In the genomic region with DNA sequence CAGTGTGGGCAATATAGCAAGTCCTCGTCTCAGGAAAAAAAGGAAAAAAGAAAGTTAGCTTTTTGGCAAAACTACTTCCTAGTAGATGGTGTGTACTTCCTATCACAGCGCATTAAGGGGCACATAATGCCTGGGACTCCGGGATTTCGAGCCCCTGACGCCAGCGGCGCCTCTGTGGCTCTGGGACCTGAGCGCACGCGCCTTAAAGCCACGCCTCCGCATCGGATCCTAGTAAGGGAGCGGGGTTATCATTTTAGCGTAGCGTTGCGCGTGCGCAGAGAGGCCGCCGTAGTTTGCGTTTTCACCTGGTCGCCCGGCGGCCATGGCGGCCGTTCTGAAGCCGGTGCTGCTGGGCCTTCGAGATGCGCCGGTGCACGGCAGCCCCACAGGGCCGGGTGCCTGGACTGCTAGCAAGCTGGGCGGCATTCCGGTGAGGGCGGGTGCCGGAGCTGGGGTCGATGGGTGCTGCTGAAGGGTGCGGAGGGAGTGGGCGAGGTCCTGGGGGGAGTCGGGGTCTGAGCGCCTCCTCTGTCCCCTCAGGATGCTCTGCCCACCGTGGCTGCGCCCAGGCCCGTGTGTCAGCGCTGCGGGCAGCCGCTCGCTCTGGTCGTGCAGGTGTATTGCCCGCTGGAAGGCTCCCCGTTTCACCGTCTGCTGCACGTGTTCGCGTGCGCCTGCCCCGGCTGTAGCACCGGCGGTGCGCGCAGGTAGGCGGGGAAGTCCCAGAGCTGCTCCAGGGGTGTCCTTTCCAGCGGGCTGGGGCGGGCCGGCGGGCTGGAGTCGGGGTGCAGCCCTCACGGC, we compare ENCODE assay signal across 8 cellular contexts. TPM values are rescaled to one million over a fixed set of nuclear protein-coding genes. Genes with fewer than 3 reads are reported as not detected.
DNase-seq lines count a peak whose midpoint lies in the region; ATAC-seq and TF ChIP-seq lines count a peak whose summit lies in the region.

A gene with protein sequence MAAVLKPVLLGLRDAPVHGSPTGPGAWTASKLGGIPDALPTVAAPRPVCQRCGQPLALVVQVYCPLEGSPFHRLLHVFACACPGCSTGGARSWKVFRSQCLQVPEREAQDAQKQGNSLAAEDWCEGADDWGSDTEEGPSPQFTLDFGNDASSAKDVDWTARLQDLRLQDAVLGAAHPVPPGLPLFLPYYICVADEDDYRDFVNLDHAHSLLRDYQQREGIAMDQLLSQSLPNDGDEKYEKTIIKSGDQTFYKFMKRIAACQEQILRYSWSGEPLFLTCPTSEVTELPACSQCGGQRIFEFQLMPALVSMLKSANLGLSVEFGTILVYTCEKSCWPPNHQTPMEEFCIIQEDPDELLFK (plus strand): TSS at position 291 of the 801 bp plus-strand sequence. CDS start 32 bp downstream, at position 323.

- H4K20me1 ChIP-seq in mammary epithelial cell (ENCODE audit: insufficient read depth, low read length), result no peaks in the 10 kb centered on the region

- H3K4me3 Mint-ChIP-seq in immature natural killer cell, result peak within 1 kb of the TSS; percentile 90 to 93 (median 92)

- peak within 1 kb of the TSS; percentile 97 for H3K4me2 ChIP-seq in mammary epithelial cell (ENCODE audit: insufficient read depth, low read depth, low read length)

- DNase-seq in ACHN, result peak; percentile 88
- peak; percentile 100 for DNase-seq in NCI-H2227 (lab: John Stamatoyannopoulos, UW; ENCODE audit: unreplicated experiment)
- peak; percentile 95 for DNase-seq in WERI-Rb-1
- peak; percentile 81 for DNase-seq in mammary epithelial cell
- peak; percentile 87 to 89 (median 88) for DNase-seq in immature natural killer cell
- DNase-seq in spleen, result peak; percentile 97

- H3K27ac ChIP-seq in WERI-Rb-1 (peak within 1 kb of the TSS; percentile 66), mammary epithelial cell (ENCODE audit: insufficient read depth, low read depth, low read length) (peak within 1 kb of the TSS; percentile 69), spleen (peak within 1 kb of the TSS in 7 of 8 donors; percentile 60 to 85 (median 75))

- H3K36me3 ChIP-seq in WERI-Rb-1 (peaks cover 32% of the 10 kb centered on the region), mammary epithelial cell (ENCODE audit: insufficient read depth, low read length) (peaks cover 15% of the 10 kb centered on the region), spleen (peaks cover 0 to 35% (median 17%) of the 10 kb centered on the region in 6 donors)

- peaks cover 0 to 3% (median 0%) of the 10 kb centered on the region in 3 donors for H3K27me3 Mint-ChIP-seq in immature natural killer cell (ENCODE audit: low read depth in 3 of 3)

- peak within 1 kb of the TSS; percentile 97 for H2AFZ ChIP-seq in mammary epithelial cell (ENCODE audit: low read depth, low read length)

- no TSS peak for BruUV-seq in mammary epithelial cell (replicated peaks; lab: Mats Ljungman, UMichigan)

- peaks cover 10% of the 10 kb centered on the region in 2 donors for H3K4me1 Mint-ChIP-seq in immature natural killer cell

- H3K27ac Mint-ChIP-seq in immature natural killer cell, result peak within 1 kb of the TSS; percentile 70 to 86 (median 83)

- dilution Hi-C loops in mammary epithelial cell (cut with HindIII; ENCODE audit: low sequenced_read_pairs), result no loop called here

- H3K36me3 Mint-ChIP-seq in immature natural killer cell, result peaks cover 6 to 12% (median 8%) of the 10 kb centered on the region in 3 donors

- in situ Hi-C loops in ACHN (cut with HindIII; ENCODE audit: low pct_ligation_motif_present, low pct_unique_long_range_greater_than_20kb, low sequenced_read_pairs) (no loop called here), mammary epithelial cell (cut with MboI; ENCODE audit: low sequenced_read_pairs in 2 of 2) (no loop called here)

- peak within 1 kb of the TSS; percentile 57 for H3K9ac ChIP-seq in mammary epithelial cell (ENCODE audit: insufficient read depth, low read length)

- H3K79me2 ChIP-seq in mammary epithelial cell (ENCODE audit: insufficient read depth, low read length), result peaks cover 28% of the 10 kb centered on the region

- no peaks in the 10 kb centered on the region for H3K9me3 Mint-ChIP-seq in immature natural killer cell

- H3K27me3 ChIP-seq in WERI-Rb-1 (ENCODE audit: insufficient read depth, low read depth, severe bottlenecking), result no peaks in the 10 kb centered on the region
- no peaks in the 10 kb centered on the region for H3K27me3 ChIP-seq in mammary epithelial cell (ENCODE audit: insufficient read depth, low read length)
- no peaks in the 10 kb centered on the region for H3K27me3 ChIP-seq in spleen (replicated peaks in 1 of 7)

- under 1% methylated on average over 26 of the region's 69 CpGs for WGBS in mammary epithelial cell (ENCODE audit: low coverage, missing lambda C conversion rate)
- WGBS in spleen, 5 donors, result 0 to 1% (median 1%) methylated on average over 36 to 69 of the region's 69 CpGs

- TF ChIP-seq POLR2A in spleen (IDR thresholded peaks at IDR 0.05), result peak in 2 of 3 donors; percentile 31 to 51

- peak within 1 kb of the TSS; percentile 87 for H3K4me3 ChIP-seq in WERI-Rb-1 (ENCODE audit: low read depth, low read length)
- H3K4me3 ChIP-seq in mammary epithelial cell (replicated peaks in 1 of 3; ENCODE audit: insufficient read depth in 1 of 3, low read depth in 2 of 3, low read length in 3 of 3), result peak within 1 kb of the TSS; percentile 62 to 90 (median 83)
- peak within 1 kb of the TSS; percentile 72 to 98 (median 94) for H3K4me3 ChIP-seq in spleen

- ATAC-seq in GM18870 (IDR thresholded peaks at IDR 0.05; ENCODE audit: unreplicated experiment) (peak; percentile 79), HG03139 (IDR thresholded peaks at IDR 0.05; ENCODE audit: unreplicated experiment) (peak; percentile 66)

- H3K9me3 ChIP-seq in WERI-Rb-1 (ENCODE audit: severe bottlenecking), result no peaks in the 10 kb centered on the region
- no peaks in the 10 kb centered on the region for H3K9me3 ChIP-seq in mammary epithelial cell (replicated peaks; ENCODE audit: insufficient read depth, low read length)
- H3K9me3 ChIP-seq in spleen, result no peaks in the 10 kb centered on the region

- TF ChIP-seq CTCF in WERI-Rb-1 (IDR thresholded peaks at IDR 0.05; ENCODE audit: low read depth, low read length) (no peak), mammary epithelial cell (conservative IDR thresholded peaks at IDR 0.05 in 1 of 2, IDR thresholded peaks at IDR 0.05 in 1 of 2; ENCODE audit: extremely low read depth in 1 of 2, insufficient read depth in 1 of 2, low read depth in 1 of 2, low read length in 2 of 2) (no peak), spleen (IDR thresholded peaks at IDR 0.05 in 8 of 11, conservative IDR thresholded peaks at IDR 0.05 in 3 of 11) (peak in 2 of 11 experiments; percentile 3 to 13)

- intact Hi-C loops in mammary epithelial cell (cut with micrococcal nuclease), result loop anchor here (1.0 kb wide), 2 partner anchors 26 to 39 kb away; a partner anchor contains a TSS
- intact Hi-C loops in spleen (cut with DNase I; ENCODE audit: low total_unique reads), result no loop called here

- CTCF ChIA-PET in mammary epithelial cell (lab: Charles Lee; ENCODE audit: low non-redundant PET), result interaction anchor here (0.6 to 0.7 kb wide), 2 partner anchors 229 to 700 kb away, joined by 4 to 30 read pairs; no protein-coding TSS in a partner anchor

- H3K4me1 ChIP-seq in mammary epithelial cell (ENCODE audit: insufficient read depth, low read length) (no peaks in the 10 kb centered on the region), spleen (peaks cover 0 to 36% (median 15%) of the 10 kb centered on the region in 6 donors)

RNA-seq across cellular contexts. Expression of the gene that starts here (rescaled TPM):
- total RNA-seq in mammary epithelial cell (10 to 100 TPM in 1 of 2 donors, 1 to 10 TPM in 1; 5.2 to 17.2 TPM), spleen (10 to 100 TPM in 4 of 7 donors, 1 to 10 TPM in 3; 5.2 to 19.7 (median 10.7) TPM)
- polyA plus RNA-seq in mammary epithelial cell (20.1 TPM), immature natural killer cell (10 to 100 TPM in 2 of 3 donors, 1 to 10 TPM in 1; 6.5 to 14.3 (median 11.4) TPM), spleen (10 to 100 TPM; 11.1 to 13.3 (median 12.8) TPM)
- polyA minus RNA-seq in mammary epithelial cell, result 21.2 TPM

Comparison
In these comparisons a context has a peak if more than half of its experiments do, and no peak if none do; other contexts are left out.
1. Peak in every context shown above with its lines: DNase-seq, ATAC-seq, H3K4me3 ChIP-seq and H3K27ac ChIP-seq.